Comparison of ENCODE assay signal across 15 cellular contexts in genomic region chr2:2112416-2113131, GRCh38.
"Had no signal": no experiment of that assay in that cellular context is flagged by ENCODE, and none has a peak within 500 bp of the region (broad histone marks: within the 10 kb centered on the region; RNA-seq: fewer than 3 reads in every experiment).

No MANE protein-coding gene starts in this region.

- H3K27ac ChIP-seq: upper lobe of left lung, VCaP had no signal

- H3K4me1 ChIP-seq: upper lobe of left lung had no signal

- H3K4me3 Mint-ChIP-seq: activated CD4-positive, alpha-beta T cell treated with anti-CD3 and anti-CD28 coated beads for 36 hours; activated CD8-positive, alpha-beta T cell treated with anti-CD3 and anti-CD28 coated beads for 36 hours; activated T-cell treated with anti-CD3 and anti-CD28 coated beads, Interleukin-2, amount 50 U/mL, for 72 hours; immature natural killer cell; naive thymus-derived CD4-positive, alpha-beta T cell had no signal

- FAIRE-seq: bronchial epithelial cell had no signal

- H3K9me3 Mint-ChIP-seq: activated CD8-positive, alpha-beta T cell treated with anti-CD3 and anti-CD28 coated beads for 36 hours; activated T-cell treated with anti-CD3 and anti-CD28 coated beads, Interleukin-2, amount 50 U/mL, for 72 hours; naive thymus-derived CD4-positive, alpha-beta T cell had no signal

- H3K9me3 ChIP-seq: upper lobe of left lung had no signal

- H3K4me1 Mint-ChIP-seq: activated CD4-positive, alpha-beta T cell treated with anti-CD3 and anti-CD28 coated beads for 36 hours; immature natural killer cell had no signal

- H3K36me3 ChIP-seq: upper lobe of left lung had no signal

- ATAC-seq: activated CD4-positive, alpha-beta T cell treated with anti-CD3 and anti-CD28 coated beads for 36 hours; activated CD8-positive, alpha-beta T cell treated with anti-CD3 and anti-CD28 coated beads for 36 hours; activated T-cell treated with anti-CD3 and anti-CD28 coated beads, Interleukin-2, amount 50 U/mL, for 72 hours; left cardiac atrium; naive thymus-derived CD4-positive, alpha-beta T cell had no signal

- H3K27me3 ChIP-seq: upper lobe of left lung had no signal

- H3K4me3 ChIP-seq: dorsolateral prefrontal cortex, upper lobe of left lung had no signal

- DNase-seq: activated CD4-positive, alpha-beta T cell treated with anti-CD3 and anti-CD28 coated beads for 36 hours; activated CD8-positive, alpha-beta memory T cell treated with anti-CD3 and anti-CD28 coated beads, Interleukin-2, amount 50 U/mL, for 4 hours; activated CD8-positive, alpha-beta T cell treated with anti-CD3 and anti-CD28 coated beads for 36 hours; activated T-cell treated with anti-CD3 and anti-CD28 coated beads, Interleukin-2, amount 50 U/mL, for 72 hours; aorta; dorsolateral prefrontal cortex; immature natural killer cell; left cardiac atrium; naive thymus-derived CD4-positive, alpha-beta T cell; occipital lobe; stimulated activated CD4-positive, alpha-beta T cell treated with anti-CD3 and anti-CD28 coated beads, Interleukin-12 subunit alpha, Interleukin-12 subunit beta, amount 100 ng/mL, for 4 hours; stimulated activated naive CD4-positive, alpha-beta T cell treated with Interleukin-2 at 50 U/mL for 16 hours; upper lobe of left lung had no signal

- H3K27ac Mint-ChIP-seq: activated CD4-positive, alpha-beta T cell treated with anti-CD3 and anti-CD28 coated beads for 36 hours; activated CD8-positive, alpha-beta T cell treated with anti-CD3 and anti-CD28 coated beads for 36 hours; activated T-cell treated with anti-CD3 and anti-CD28 coated beads, Interleukin-2, amount 50 U/mL, for 72 hours; immature natural killer cell; naive thymus-derived CD4-positive, alpha-beta T cell had no signal

- H3K36me3 Mint-ChIP-seq: immature natural killer cell; naive thymus-derived CD4-positive, alpha-beta T cell had no signal
